In genomic region chr6:156846845-156847599, GRCh38 we compare ENCODE assay signal across 18 cellular contexts.
DNase-seq lines count a peak whose midpoint lies in the region; ATAC-seq, FAIRE-seq and TF ChIP-seq lines count a peak whose summit lies in the region.
"Had no signal": no experiment of that assay in that cellular context is flagged by ENCODE, and none has a peak within 500 bp of the region (broad histone marks: within the 10 kb centered on the region; RNA-seq: fewer than 3 reads in every experiment).

No MANE protein-coding gene starts in this region.

- CTCF ChIA-PET in SK-N-SH (lab: Yijun Ruan, JAX), result no interaction called here

- H3F3A ChIP-seq in SK-N-SH (replicated peaks; ENCODE audit: insufficient read depth), result no peaks in the 10 kb centered on the region

- H3K27me3 ChIP-seq in CD4-positive, CD25-positive, alpha-beta regulatory T cell (ENCODE audit: control insufficient read depth, insufficient read depth, low read length), result no peaks in the 10 kb centered on the region
- H3K27me3 ChIP-seq in ascending aorta, result no peaks in the 10 kb centered on the region
- H3K27me3 ChIP-seq in SK-N-SH (ENCODE audit: insufficient read depth), result no peaks in the 10 kb centered on the region
- H3K27me3 ChIP-seq: body of pancreas, MG63 had no signal

- H3K4me3 Mint-ChIP-seq in CD4-positive, CD25-positive, alpha-beta regulatory T cell, result peak overlapping the region; percentile 6 to 64 (median 32)

- no peaks in the 10 kb centered on the region for H3K36me3 Mint-ChIP-seq in CD4-positive, CD25-positive, alpha-beta regulatory T cell

- TF ChIP-seq CTCF in ascending aorta (IDR thresholded peaks at IDR 0.05) (no peak), SK-N-SH (IDR thresholded peaks at IDR 0.05) (no peak), foreskin fibroblast (IDR thresholded peaks at IDR 0.05; ENCODE audit: low read depth, low read length) (no peak)

- peaks cover 100% of the 10 kb centered on the region for H3K79me2 ChIP-seq in SK-N-SH (ENCODE audit: insufficient read depth)

- H2AFZ ChIP-seq in SK-N-SH (ENCODE audit: low read depth), result no peak overlapping the region

- H3K4me1 Mint-ChIP-seq in CD4-positive, CD25-positive, alpha-beta regulatory T cell, result peaks cover 64 to 97% (median 83%) of the 10 kb centered on the region in 4 donors

- no peak overlapping the region for H3K4me3 ChIP-seq in CD4-positive, CD25-positive, alpha-beta regulatory T cell (ENCODE audit: low read depth, low read length)
- H3K4me3 ChIP-seq in ascending aorta (no peak overlapping the region), mesodermal cell (ENCODE audit: extremely low read depth, insufficient read depth, low read length, poor library complexity, severe bottlenecking) (no peak overlapping the region), SK-N-SH (ENCODE audit: low read depth in 2 of 2, low read length in 1 of 2) (no peak overlapping the region), foreskin fibroblast (ENCODE audit: low read depth in 1 of 2, low read length in 2 of 2) (no peak overlapping the region)
- H3K4me3 ChIP-seq: body of pancreas, MG63, mucosa of descending colon had no signal

- no peak for DNase-seq in CD4-positive, CD25-positive, alpha-beta regulatory T cell
- DNase-seq in GM12892 (ENCODE audit: insufficient read length) (no peak), ascending aorta (ENCODE audit: low spot score in 2 of 2) (no peak), SK-N-SH (no peak), foreskin fibroblast (no peak), mucosa of gallbladder (ENCODE audit: low spot score) (no peak)
- DNase-seq: activated CD4-positive, alpha-beta T cell treated with anti-CD3 and anti-CD28 coated beads, Interleukin-2, amount 50 U/mL, for 48 hours; activated gamma-delta T cell treated with Interleukin-2 at 50 U/mL for 16 hours; body of pancreas; MG63; mucosa of descending colon; NCI-H2029 treated with DMSO at 0.1 percent for 48 hours; NCI-H526; retina; RPMI8226; stimulated activated CD4-positive, alpha-beta T cell treated with anti-CD3 and anti-CD28 coated beads, Interleukin-2, amount 100 ng/mL, for 48 hours had no signal

- peak overlapping the region; percentile 15 to 90 (median 22) for H3K27ac Mint-ChIP-seq in CD4-positive, CD25-positive, alpha-beta regulatory T cell

- no peaks in the 10 kb centered on the region for H3K9me3 Mint-ChIP-seq in CD4-positive, CD25-positive, alpha-beta regulatory T cell

- POLR2A ChIA-PET in SK-N-SH (lab: Yijun Ruan, JAX), result interaction anchor here (1.2 kb wide), 1 partner anchor 18 kb away, joined by 3 read pairs; no protein-coding TSS in a partner anchor

- no peak overlapping the region for H3K9ac ChIP-seq in SK-N-SH

- H4K20me1 ChIP-seq in SK-N-SH (ENCODE audit: insufficient read depth), result peaks cover 88% of the 10 kb centered on the region

- no peaks in the 10 kb centered on the region for H3K36me3 ChIP-seq in CD4-positive, CD25-positive, alpha-beta regulatory T cell (ENCODE audit: control insufficient read depth, insufficient read depth, low read length)
- no peaks in the 10 kb centered on the region for H3K36me3 ChIP-seq in ascending aorta
- peaks cover 3% of the 10 kb centered on the region for H3K36me3 ChIP-seq in mesodermal cell (ENCODE audit: control insufficient read depth, insufficient read depth, low read length)
- no peaks in the 10 kb centered on the region for H3K36me3 ChIP-seq in SK-N-SH (replicated peaks in 1 of 2; ENCODE audit: control insufficient read depth in 1 of 2, insufficient read depth in 2 of 2, low read length in 1 of 2)
- H3K36me3 ChIP-seq: MG63 had no signal

- H3K4me1 ChIP-seq in CD4-positive, CD25-positive, alpha-beta regulatory T cell (ENCODE audit: control insufficient read depth, insufficient read depth, low read length, poor library complexity, severe bottlenecking), result peaks cover 32% of the 10 kb centered on the region
- peaks cover 7 to 85% of the 10 kb centered on the region in 2 donors for H3K4me1 ChIP-seq in ascending aorta
- H3K4me1 ChIP-seq in mesodermal cell (ENCODE audit: control insufficient read depth, insufficient read depth, low read length, poor library complexity, severe bottlenecking), result peaks cover 33% of the 10 kb centered on the region
- H3K4me1 ChIP-seq in SK-N-SH (ENCODE audit: control insufficient read depth in 1 of 2, insufficient read depth in 2 of 2, low read depth in 1 of 2, low read length in 1 of 2), result peaks cover 36 to 40% of the 10 kb centered on the region in 2 experiments; a peak in 3 of 4 replicates

- no peak overlapping the region for H3K27ac ChIP-seq in CD4-positive, CD25-positive, alpha-beta regulatory T cell (ENCODE audit: insufficient read depth, low read length, poor library complexity, severe bottlenecking)
- peak overlapping the region; percentile 10 to 28 for H3K27ac ChIP-seq in ascending aorta
- H3K27ac ChIP-seq in mesodermal cell (ENCODE audit: low read depth, low read length, severe bottlenecking), result peak overlapping the region; percentile 30
- no peak overlapping the region for H3K27ac ChIP-seq in SK-N-SH (ENCODE audit: low read depth in 2 of 2, low read length in 1 of 2)
- H3K27ac ChIP-seq: body of pancreas had no signal

- intact Hi-C loops in ascending aorta (cut with DNase I), result loop anchor here (5.0 kb wide), 1 partner anchor 65 kb away; no protein-coding TSS in a partner anchor

- H3K9me2 ChIP-seq in SK-N-SH, result no peaks in the 10 kb centered on the region

- WGBS in mesodermal cell (ENCODE audit: insufficient coverage in 2 of 2), 2 experiments, result 51 to 66% methylated on average over 2 to 5 of the region's 6 CpGs
- WGBS in SK-N-SH (ENCODE audit: low lambda C conversion rate), result 86% methylated on average over 6 of the region's 6 CpGs

- TF ChIP-seq RAD21 in SK-N-SH (IDR thresholded peaks at IDR 0.05; ENCODE audit: low read length), result no peak

- FAIRE-seq in GM12892 (lab: Jason Lieb, UNC), result peak; percentile 51

- no peaks in the 10 kb centered on the region for H3K27me3 Mint-ChIP-seq in CD4-positive, CD25-positive, alpha-beta regulatory T cell

- no peak for ATAC-seq in CD4-positive, CD25-positive, alpha-beta regulatory T cell (ENCODE audit: low read depth in 2 of 2)
- ATAC-seq in HG02884 (IDR thresholded peaks at IDR 0.05; ENCODE audit: unreplicated experiment), result no peak
- ATAC-seq: body of pancreas, mucosa of descending colon had no signal

- H3K9me3 ChIP-seq in CD4-positive, CD25-positive, alpha-beta regulatory T cell (ENCODE audit: control insufficient read depth in 2 of 2, low read length in 2 of 2), result no peaks in the 10 kb centered on the region
- H3K9me3 ChIP-seq in ascending aorta (no peaks in the 10 kb centered on the region), mesodermal cell (ENCODE audit: control insufficient read depth, low read length) (no peaks in the 10 kb centered on the region), SK-N-SH (no peaks in the 10 kb centered on the region)
- H3K9me3 ChIP-seq: body of pancreas, MG63, mucosa of descending colon had no signal

- TF ChIP-seq POLR2A in GM12892 (IDR thresholded peaks at IDR 0.05; ENCODE audit: low read depth, low read length), result no peak

- no peak overlapping the region for H3K4me2 ChIP-seq in SK-N-SH

- no peak for TF ChIP-seq EP300 in SK-N-SH (IDR thresholded peaks at IDR 0.05; ENCODE audit: borderline replicate concordance in 1 of 2, low read depth in 1 of 2, low read length in 1 of 2)

TF ChIP-seq in SK-N-SH, 30 proteins besides CTCF, POLR2A, EP300 and RAD21:
- no peak for TF ChIP-seq PBX3 (IDR thresholded peaks at IDR 0.05)

Comparison
In these comparisons a context has a peak if more than half of its experiments do, and no peak if none do; other contexts are left out.
1. H3K27ac ChIP-seq: peak in ascending aorta (2 of 2) and mesodermal cell (single experiment); none in CD4-positive, CD25-positive, alpha-beta regulatory T cell (single experiment) and SK-N-SH (0 of 2).